In the genomic region with DNA sequence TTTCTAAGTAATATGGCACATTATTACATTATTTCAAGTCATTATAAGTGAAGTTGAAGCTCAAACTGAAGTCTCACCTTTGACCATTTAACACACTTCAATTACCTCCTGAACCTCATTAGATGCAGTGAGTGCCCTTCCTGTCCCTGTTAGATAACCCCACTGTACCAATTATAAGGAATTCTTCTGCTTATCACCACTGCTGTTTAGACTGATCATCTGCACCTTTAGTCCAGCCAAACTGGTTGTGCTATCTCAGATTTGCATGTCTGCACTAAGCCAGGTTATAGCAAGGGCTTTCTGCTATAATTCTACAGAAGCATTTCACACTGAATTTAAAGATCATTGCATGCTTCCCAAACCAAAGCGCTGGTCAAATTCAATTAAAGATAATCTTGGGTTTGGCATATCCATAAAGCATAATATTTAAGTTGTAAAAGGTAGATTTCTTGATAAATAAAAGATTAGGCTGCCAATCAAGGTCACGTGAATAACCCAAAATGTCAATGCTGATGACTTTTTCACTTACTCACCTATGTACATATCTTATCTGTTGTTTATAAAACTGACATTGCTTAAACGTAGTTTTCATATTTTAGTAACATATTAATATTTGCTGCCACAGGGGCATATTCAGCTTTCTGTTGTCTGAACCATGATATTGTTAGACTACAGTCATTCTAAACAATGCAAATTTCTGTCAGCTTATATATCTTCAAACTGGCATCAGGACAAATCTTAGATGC, we compare ENCODE assay signal across 15 cellular contexts. TPM values are rescaled to one million over a fixed set of nuclear protein-coding genes. Genes with fewer than 3 reads are reported as not detected.
DNase-seq lines count a peak whose midpoint lies in the region; ATAC-seq, FAIRE-seq and TF ChIP-seq lines count a peak whose summit lies in the region.
"Had no signal": no experiment of that assay in that cellular context is flagged by ENCODE, and none has a peak within 500 bp of the region (broad histone marks: within the 10 kb centered on the region; RNA-seq: fewer than 3 reads in every experiment).

No MANE protein-coding gene starts in this region.

- no peaks in the 10 kb centered on the region for H3K9me2 ChIP-seq in OCI-LY7 (ENCODE audit: insufficient read depth, low read length)

- no peak for TF ChIP-seq CTCF in cardiac muscle cell (IDR thresholded peaks at IDR 0.05; ENCODE audit: low read depth, low read length)
- no peak for TF ChIP-seq CTCF in OCI-LY7 (conservative IDR thresholded peaks at IDR 0.05; ENCODE audit: low read length)
- TF ChIP-seq CTCF in pancreas (IDR thresholded peaks at IDR 0.05), result no peak

- CTCF ChIA-PET in OCI-LY7 (lab: Charles Lee; ENCODE audit: unreplicated experiment), result no interaction called here

- FAIRE-seq in pancreas (lab: Jason Lieb, UNC), result no peak
- FAIRE-seq: H1 had no signal

- BruUV-seq in OCI-LY7 (replicated peaks; lab: Mats Ljungman, UMichigan), result TSS peak; percentile 4

- peaks cover 5% of the 10 kb centered on the region; the same call in 1 of the 2 replicates for H3K79me2 ChIP-seq in OCI-LY7 (ENCODE audit: insufficient read depth, low read depth, low read length)

- POLR2A ChIA-PET in OCI-LY7 (lab: Charles Lee), result interaction anchor here (0.5 to 1.6 kb wide), 5 partner anchors 12 to 301 kb away, joined by 3 to 7 read pairs (median 5); a partner anchor contains a TSS

- H3K4me3 ChIP-seq in cardiac muscle cell (no peak overlapping the region), OCI-LY7 (ENCODE audit: low read depth, low read length, poor library complexity, severe bottlenecking) (no peak overlapping the region), pancreas (no peak overlapping the region)
- H3K4me3 ChIP-seq: BLaER1 had no signal

- ATAC-seq in pancreas, result peak in 3 of 4 donors; percentile 25 to 58 (median 55)
- no peak for ATAC-seq in HG03342 (IDR thresholded peaks at IDR 0.05; ENCODE audit: unreplicated experiment)
- ATAC-seq in HG03039 (IDR thresholded peaks at IDR 0.05; ENCODE audit: unreplicated experiment), result no peak

- H3K27ac ChIP-seq in cardiac muscle cell (peak overlapping the region; percentile 22), OCI-LY7 (ENCODE audit: low read depth, low read length, poor library complexity, severe bottlenecking) (no peak overlapping the region), pancreas (no peak overlapping the region)
- H3K27ac ChIP-seq: BLaER1, HL-60 had no signal

- H4K20me1 ChIP-seq in OCI-LY7 (ENCODE audit: insufficient read depth, low read length), result 0 out of 2 replicates have a peak, but pooled peaks cover 6% of the 10 kb centered on the region
- H4K20me1 ChIP-seq: BLaER1 had no signal

- H2AFZ ChIP-seq in OCI-LY7 (ENCODE audit: low read length), result no peak overlapping the region

- 10 to 16% methylated on average over 3 of the region's 3 CpGs for WGBS in pancreas, 2 donors

- H3K4me1 ChIP-seq in cardiac muscle cell (ENCODE audit: low read depth) (peaks cover 35% of the 10 kb centered on the region), OCI-LY7 (ENCODE audit: insufficient read depth, low read length, poor library complexity, severe bottlenecking) (no peaks in the 10 kb centered on the region), pancreas (peaks cover 0 to 14% (median 13%) of the 10 kb centered on the region in 3 donors)
- H3K4me1 ChIP-seq: BLaER1 had no signal

- no peak overlapping the region for H3K4me2 ChIP-seq in OCI-LY7 (ENCODE audit: low read length)
- H3K4me2 ChIP-seq: BLaER1 had no signal

- H3K27me3 ChIP-seq in cardiac muscle cell (no peaks in the 10 kb centered on the region), pancreas (no peaks in the 10 kb centered on the region)
- H3K27me3 ChIP-seq: BLaER1 had no signal

- no peaks in the 10 kb centered on the region for H3K9me3 ChIP-seq in cardiac muscle cell (ENCODE audit: low read depth)
- H3K9me3 ChIP-seq in OCI-LY7 (ENCODE audit: low read length), result no peaks in the 10 kb centered on the region
- H3K9me3 ChIP-seq in pancreas, result no peaks in the 10 kb centered on the region
- H3K9me3 ChIP-seq: BLaER1 had no signal

- intact Hi-C loops in cardiac septum (cut with DNase I) (no loop called here), OCI-LY7 (cut with micrococcal nuclease; ENCODE audit: unreplicated experiment) (no loop called here), pancreas (cut with DNase I) (no loop called here)

- no peak for DNase-seq in cardiac muscle cell (ENCODE audit: low read depth in 1 of 2, low spot score in 1 of 2)
- DNase-seq in cardiac septum (ENCODE audit: low spot score), result no peak
- no peak for DNase-seq in OCI-LY7 (ENCODE audit: low spot score)
- DNase-seq in pancreas, result no peak
- no peak for DNase-seq in GM19240 (ENCODE audit: insufficient read length, low spot score)
- DNase-seq: 8988T; CD4-positive, alpha-beta memory T cell; DMS79 treated with DMSO at 0.1 percent for 48 hours; GF-D8; H9 had no signal

- H3K36me3 ChIP-seq in cardiac muscle cell, result peaks cover 20% of the 10 kb centered on the region
- peaks cover 90% of the 10 kb centered on the region for H3K36me3 ChIP-seq in OCI-LY7 (ENCODE audit: insufficient read depth, low read length)
- peaks cover 0 to 21% (median 2%) of the 10 kb centered on the region in 3 donors for H3K36me3 ChIP-seq in pancreas

RNA-seq across cellular contexts. Expression of a gene that starts 11.9 kb away (rescaled TPM):
- 44.5 and 50.2 TPM in 2 replicates for total RNA-seq in cardiac muscle cell
- polyA plus RNA-seq in cardiac muscle cell, result 118 and 134 TPM in 2 replicates
- total RNA-seq in cardiac septum, result 69.6 TPM
- total RNA-seq in OCI-LY7 (2014; rRNA removed; shearing (Covaris generic)), result 18.2 and 33.7 TPM in 2 replicates
- total RNA-seq in OCI-LY7 (2022), result 37.9 and 41.8 TPM in 2 replicates
- 10 to 100 TPM; 15.0 to 33.9 (median 21.2) TPM for total RNA-seq in pancreas
- polyA plus RNA-seq in pancreas, result 10 to 100 TPM in 1 of 2 donors, 1 to 10 TPM in 1; 5.9 to 27.4 TPM

RNA-seq across cellular contexts. Expression of a gene that starts 12.1 kb away (rescaled TPM):
- 91.9 and 107 TPM in 2 replicates for total RNA-seq in cardiac muscle cell
- polyA plus RNA-seq in cardiac muscle cell, result 84.2 and 101 TPM in 2 replicates
- total RNA-seq in cardiac septum, result 53.3 TPM
- 56.9 and 68.1 TPM in 2 replicates for total RNA-seq in OCI-LY7 (2014; rRNA removed; shearing (Covaris generic))
- total RNA-seq in OCI-LY7 (2022), result 93.1 and 101 TPM in 2 replicates
- total RNA-seq in pancreas, result 10 to 100 TPM; 23.3 to 46.4 (median 29.8) TPM
- 10 to 100 TPM; 13.3 to 24.6 TPM for polyA plus RNA-seq in pancreas

Comparison
In these comparisons a context has a peak if more than half of its experiments do, and no peak if none do; other contexts are left out.
1. ATAC-seq: peak in pancreas (3 of 4); none in HG03342 (single experiment) and HG03039 (single experiment).